Comparison of ENCODE assay signal across 8 cellular contexts in the genomic region with DNA sequence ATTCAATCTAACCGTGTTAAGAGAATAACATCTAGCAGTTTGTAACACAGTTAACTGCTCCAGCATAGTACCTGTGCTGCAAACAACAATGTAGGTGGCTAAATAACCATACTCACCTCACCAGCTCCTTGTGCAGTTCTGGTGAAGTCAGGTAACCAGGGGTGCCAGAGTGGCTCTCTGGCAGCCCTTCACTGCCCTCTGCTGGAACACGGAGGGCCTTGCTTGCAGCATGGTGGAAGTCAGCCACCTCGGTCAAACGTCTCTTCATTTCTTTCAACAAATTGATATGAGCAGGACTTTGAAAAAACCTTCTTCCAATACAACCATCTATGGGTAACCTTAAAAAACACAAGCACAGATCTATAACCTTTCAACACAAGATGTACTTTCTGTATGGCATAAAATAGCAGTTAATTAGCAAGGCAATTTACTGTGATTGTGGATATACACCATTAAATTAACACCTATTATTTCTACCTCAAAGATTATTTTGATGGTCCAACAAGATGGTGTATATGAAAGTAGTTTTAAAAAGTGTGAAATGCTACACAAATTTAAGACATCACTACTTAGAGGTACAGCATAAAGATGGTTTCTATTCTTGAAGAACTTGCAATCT. TPM values are rescaled to one million over a fixed set of nuclear protein-coding genes. Genes with fewer than 3 reads are reported as not detected.
DNase-seq lines count a peak whose midpoint lies in the region; ATAC-seq and TF ChIP-seq lines count a peak whose summit lies in the region.

No MANE protein-coding gene starts in this region.

- H3K27ac ChIP-seq in GM23338 (ENCODE audit: low read depth), result no peak overlapping the region

- peak; percentile 96 for ATAC-seq in GM23338
- ATAC-seq in GM19023 (IDR thresholded peaks at IDR 0.05; ENCODE audit: unreplicated experiment), result no peak

- no peaks in the 10 kb centered on the region for H3F3A ChIP-seq in GM23338 (replicated peaks; ENCODE audit: low read depth)

- H2AFZ ChIP-seq in GM23338, result no peak overlapping the region

- no peaks in the 10 kb centered on the region; the same call in 1 of the 2 replicates for H4K20me1 ChIP-seq in GM23338 (replicated peaks; ENCODE audit: insufficient read depth)

- H3K27ac Mint-ChIP-seq in GM23338 (no peak overlapping the region), mesothelial cell of epicardium (no peak overlapping the region)

- no peak overlapping the region for H3K4me3 Mint-ChIP-seq in GM23338
- no peak overlapping the region for H3K4me3 Mint-ChIP-seq in mesothelial cell of epicardium

- no peak overlapping the region for H3K4me2 ChIP-seq in GM23338

- H3K36me3 Mint-ChIP-seq in GM23338 (ENCODE audit: low read depth), result peaks cover 36% of the 10 kb centered on the region
- peaks cover 53% of the 10 kb centered on the region for H3K36me3 Mint-ChIP-seq in mesothelial cell of epicardium

- H3K9me3 Mint-ChIP-seq in GM23338 (no peaks in the 10 kb centered on the region), mesothelial cell of epicardium (no peaks in the 10 kb centered on the region)

- no peaks in the 10 kb centered on the region for H3K4me1 ChIP-seq in GM23338 (ENCODE audit: insufficient read depth)

- H3K27me3 Mint-ChIP-seq in GM23338 (ENCODE audit: insufficient read depth, low read depth, poor library complexity), result peaks cover 3% of the 10 kb centered on the region
- H3K27me3 Mint-ChIP-seq in mesothelial cell of epicardium (ENCODE audit: low read depth), result no peaks in the 10 kb centered on the region

- no peaks in the 10 kb centered on the region for H3K9me2 ChIP-seq in GM23338 (ENCODE audit: insufficient read depth)

- H3K4me1 Mint-ChIP-seq in GM23338 (no peaks in the 10 kb centered on the region), mesothelial cell of epicardium (no peaks in the 10 kb centered on the region)

- DNase-seq in DMS53 (lab: John Stamatoyannopoulos, UW) (peak; percentile 82), GM23338 (ENCODE audit: low spot score) (peak; percentile 81), NCI-H1694 treated with DMSO at 0.1 percent for 48 hours (lab: John Stamatoyannopoulos, UW) (peak; percentile 4), choroid plexus epithelial cell (ENCODE audit: low read depth) (peak; percentile 68), mesothelial cell of epicardium (ENCODE audit: low spot score in 2 of 2, unreplicated experiment in 2 of 2) (peak in 1 of 2 experiments; percentile 55)
- peak; percentile 51 to 52 for DNase-seq in activated CD4-positive, alpha-beta T cell treated with anti-CD3 and anti-CD28 coated beads for 24 hours (ENCODE audit: low read depth in 2 of 2)
- DNase-seq in stimulated activated CD8-positive, alpha-beta memory T cell treated with anti-CD3 and anti-CD28 coated beads, Interleukin-4, amount 100 ng/mL, for 48 hours, result peak; percentile 73

- no peaks in the 10 kb centered on the region for H3K79me2 ChIP-seq in GM23338 (replicated peaks; ENCODE audit: insufficient read depth)

- H3K4me3 ChIP-seq in GM23338 (no peak overlapping the region), choroid plexus epithelial cell (ENCODE audit: low read depth, low read length) (no peak overlapping the region)

- peaks cover 5% of the 10 kb centered on the region for H3K36me3 ChIP-seq in GM23338 (ENCODE audit: insufficient read depth)

- H3K27me3 ChIP-seq in GM23338 (ENCODE audit: insufficient read depth), result no peaks in the 10 kb centered on the region

- TF ChIP-seq CTCF in GM23338 (conservative IDR thresholded peaks at IDR 0.05; ENCODE audit: low read depth in 2 of 2), result peak; percentile 90 to 92
- TF ChIP-seq CTCF in choroid plexus epithelial cell (conservative IDR thresholded peaks at IDR 0.05; ENCODE audit: low read depth, low read length), result peak; percentile 96
- peak; percentile 44 for TF ChIP-seq CTCF in mesothelial cell of epicardium (IDR thresholded peaks at IDR 0.05; ENCODE audit: unreplicated experiment)

TF ChIP-seq in GM23338, 12 proteins besides CTCF, POLR2A, EP300 and RAD21 (continues in another document):
- TF ChIP-seq ZNF114 (CRISPR knock-in tag; IDR thresholded peaks at IDR 0.05), result no peak
- no peak for TF ChIP-seq ETS1 (IDR thresholded peaks at IDR 0.05)
- TF ChIP-seq EZH2phosphoT487 (IDR thresholded peaks at IDR 0.05; ENCODE audit: unreplicated experiment), result no peak
- TF ChIP-seq POLR2AphosphoS5 (IDR thresholded peaks at IDR 0.05; ENCODE audit: low read depth), result no peak
- no peak for TF ChIP-seq STAT1 (IDR thresholded peaks at IDR 0.05; ENCODE audit: unreplicated experiment)
- no peak for TF ChIP-seq REST (IDR thresholded peaks at IDR 0.05; ENCODE audit: unreplicated experiment)
- TF ChIP-seq CREB1 (CRISPR knock-in tag; IDR thresholded peaks at IDR 0.05; ENCODE audit: low read depth), result no peak
- TF ChIP-seq NANOG (IDR thresholded peaks at IDR 0.05; ENCODE audit: borderline replicate concordance), result no peak

RNA-seq across cellular contexts. Expression of gene EPG5, which starts 56.6 kb away (rescaled TPM):
- total RNA-seq in GM23338 (2014; rRNA removed; shearing (Covaris generic)), result 17.5 and 29.2 TPM in 2 replicates
- 3.9 and 4.1 TPM in 2 replicates for polyA plus RNA-seq in GM23338 (2016; fragmentation: Nextera tagmentation; extraction: Ambion mirVana)
- total RNA-seq in mesothelial cell of epicardium, result 36.1 to 41.6 TPM (median 39.3 TPM) in 3 replicates

Comparison
In these comparisons a context has a peak if more than half of its experiments do, and no peak if none do; other contexts are left out.
1. CTCF ChIP-seq: peak in every context shown above with its lines; median percentile 96 in choroid plexus epithelial cell; 91 in GM23338; 44 in mesothelial cell of epicardium.